ENCODE assay signal across 1 cellular context in genomic region chr9:116471093-116471906, GRCh38.
TF ChIP-seq lines count a peak whose summit lies in the region.

No MANE protein-coding gene starts in this region.

TF ChIP-seq in IMR-90, 13 proteins besides CTCF, POLR2A, EP300 and RAD21 (continued from another document):
- TF ChIP-seq RCOR1 (IDR thresholded peaks at IDR 0.05; ENCODE audit: insufficient replicate concordance, low read length) (no peak), MAFK (IDR thresholded peaks at IDR 0.05; ENCODE audit: low read depth, low read length) (no peak), MXI1 (IDR thresholded peaks at IDR 0.05; ENCODE audit: borderline replicate concordance, low read depth, low read length) (no peak), RFX5 (IDR thresholded peaks at IDR 0.05; ENCODE audit: low read depth, low read length) (no peak), SMC3 (IDR thresholded peaks at IDR 0.05; ENCODE audit: low read depth, low read length) (no peak), BHLHE40 (IDR thresholded peaks at IDR 0.05; ENCODE audit: low read depth, low read length) (no peak), CEBPB (IDR thresholded peaks at IDR 0.05; ENCODE audit: low read depth, low read length) (no peak), FOS (IDR thresholded peaks at IDR 0.05; ENCODE audit: low read depth, low read length) (no peak), NFE2L2 (IDR thresholded peaks at IDR 0.05; ENCODE audit: low read depth, low read length) (no peak), MAZ (IDR thresholded peaks at IDR 0.05; ENCODE audit: borderline replicate concordance, low read depth, low read length) (no peak), CHD1 (IDR thresholded peaks at IDR 0.05; ENCODE audit: low read depth, low read length) (no peak)
